Comparison of ENCODE assay signal across 1 cellular context in the genomic region with DNA sequence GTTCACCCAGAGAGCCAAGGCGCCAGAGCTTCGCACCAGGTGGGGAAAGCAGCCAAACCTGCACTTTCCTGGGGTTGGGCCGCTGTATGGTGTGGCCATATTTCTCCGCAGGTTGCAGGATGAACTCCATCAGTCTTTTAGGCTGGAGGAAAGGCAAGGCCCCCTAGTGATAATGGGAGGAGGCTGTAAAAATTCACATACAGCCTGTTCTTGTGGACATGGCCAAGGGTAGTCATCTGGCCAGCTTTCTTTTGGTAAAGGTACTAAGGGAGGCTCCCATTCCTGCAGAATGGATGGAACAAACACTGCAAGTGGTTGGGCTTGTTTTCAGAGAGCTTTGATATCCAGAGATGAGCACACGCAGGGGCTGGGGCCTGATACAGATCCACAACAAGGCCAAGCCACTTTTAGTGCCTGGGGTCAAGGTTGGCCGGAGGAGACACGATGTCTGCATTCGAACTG.
TF ChIP-seq lines count a peak whose summit lies in the region.

No MANE protein-coding gene starts in this region.

TF ChIP-seq in HepG2, 621 proteins besides CTCF, POLR2A, EP300 and RAD21 (continued from another document and continues in another):
- TF ChIP-seq, protein P1, sequence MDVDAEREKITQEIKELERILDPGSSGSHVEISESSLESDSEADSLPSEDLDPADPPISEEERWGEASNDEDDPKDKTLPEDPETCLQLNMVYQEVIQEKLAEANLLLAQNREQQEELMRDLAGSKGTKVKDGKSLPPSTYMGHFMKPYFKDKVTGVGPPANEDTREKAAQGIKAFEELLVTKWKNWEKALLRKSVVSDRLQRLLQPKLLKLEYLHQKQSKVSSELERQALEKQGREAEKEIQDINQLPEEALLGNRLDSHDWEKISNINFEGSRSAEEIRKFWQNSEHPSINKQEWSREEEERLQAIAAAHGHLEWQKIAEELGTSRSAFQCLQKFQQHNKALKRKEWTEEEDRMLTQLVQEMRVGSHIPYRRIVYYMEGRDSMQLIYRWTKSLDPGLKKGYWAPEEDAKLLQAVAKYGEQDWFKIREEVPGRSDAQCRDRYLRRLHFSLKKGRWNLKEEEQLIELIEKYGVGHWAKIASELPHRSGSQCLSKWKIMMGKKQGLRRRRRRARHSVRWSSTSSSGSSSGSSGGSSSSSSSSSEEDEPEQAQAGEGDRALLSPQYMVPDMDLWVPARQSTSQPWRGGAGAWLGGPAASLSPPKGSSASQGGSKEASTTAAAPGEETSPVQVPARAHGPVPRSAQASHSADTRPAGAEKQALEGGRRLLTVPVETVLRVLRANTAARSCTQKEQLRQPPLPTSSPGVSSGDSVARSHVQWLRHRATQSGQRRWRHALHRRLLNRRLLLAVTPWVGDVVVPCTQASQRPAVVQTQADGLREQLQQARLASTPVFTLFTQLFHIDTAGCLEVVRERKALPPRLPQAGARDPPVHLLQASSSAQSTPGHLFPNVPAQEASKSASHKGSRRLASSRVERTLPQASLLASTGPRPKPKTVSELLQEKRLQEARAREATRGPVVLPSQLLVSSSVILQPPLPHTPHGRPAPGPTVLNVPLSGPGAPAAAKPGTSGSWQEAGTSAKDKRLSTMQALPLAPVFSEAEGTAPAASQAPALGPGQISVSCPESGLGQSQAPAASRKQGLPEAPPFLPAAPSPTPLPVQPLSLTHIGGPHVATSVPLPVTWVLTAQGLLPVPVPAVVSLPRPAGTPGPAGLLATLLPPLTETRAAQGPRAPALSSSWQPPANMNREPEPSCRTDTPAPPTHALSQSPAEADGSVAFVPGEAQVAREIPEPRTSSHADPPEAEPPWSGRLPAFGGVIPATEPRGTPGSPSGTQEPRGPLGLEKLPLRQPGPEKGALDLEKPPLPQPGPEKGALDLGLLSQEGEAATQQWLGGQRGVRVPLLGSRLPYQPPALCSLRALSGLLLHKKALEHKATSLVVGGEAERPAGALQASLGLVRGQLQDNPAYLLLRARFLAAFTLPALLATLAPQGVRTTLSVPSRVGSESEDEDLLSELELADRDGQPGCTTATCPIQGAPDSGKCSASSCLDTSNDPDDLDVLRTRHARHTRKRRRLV (CRISPR knock-in tag; IDR thresholded peaks at IDR 0.05): no peak
- no peak for TF ChIP-seq ZNF264 (CRISPR knock-in tag; IDR thresholded peaks at IDR 0.05)
- TF ChIP-seq KAT7 (CRISPR knock-in tag; IDR thresholded peaks at IDR 0.05; ENCODE audit: borderline replicate concordance): no peak
- TF ChIP-seq ZNF232 (CRISPR knock-in tag; IDR thresholded peaks at IDR 0.05; ENCODE audit: borderline replicate concordance): no peak
- no peak for TF ChIP-seq NFATC3 (CRISPR knock-in tag; IDR thresholded peaks at IDR 0.05)
- TF ChIP-seq EZH2 (conservative IDR thresholded peaks at IDR 0.05; ENCODE audit: low read depth, low read length): no peak
- TF ChIP-seq MAFF (IDR thresholded peaks at IDR 0.05; ENCODE audit: low read depth, low read length): no peak
- TF ChIP-seq SNRNP70 (IDR thresholded peaks at IDR 0.05; ENCODE audit: low read depth, low read length): no peak
- no peak for TF ChIP-seq ATRX (CRISPR knock-in tag; IDR thresholded peaks at IDR 0.05; ENCODE audit: borderline replicate concordance)
- TF ChIP-seq, protein P2, sequence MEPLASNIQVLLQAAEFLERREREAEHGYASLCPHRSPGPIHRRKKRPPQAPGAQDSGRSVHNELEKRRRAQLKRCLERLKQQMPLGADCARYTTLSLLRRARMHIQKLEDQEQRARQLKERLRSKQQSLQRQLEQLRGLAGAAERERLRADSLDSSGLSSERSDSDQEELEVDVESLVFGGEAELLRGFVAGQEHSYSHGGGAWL (CRISPR knock-in tag; IDR thresholded peaks at IDR 0.05): no peak
- no peak for TF ChIP-seq MYC (CRISPR knock-in tag; IDR thresholded peaks at IDR 0.05; ENCODE audit: borderline replicate concordance)
- TF ChIP-seq, protein P3, sequence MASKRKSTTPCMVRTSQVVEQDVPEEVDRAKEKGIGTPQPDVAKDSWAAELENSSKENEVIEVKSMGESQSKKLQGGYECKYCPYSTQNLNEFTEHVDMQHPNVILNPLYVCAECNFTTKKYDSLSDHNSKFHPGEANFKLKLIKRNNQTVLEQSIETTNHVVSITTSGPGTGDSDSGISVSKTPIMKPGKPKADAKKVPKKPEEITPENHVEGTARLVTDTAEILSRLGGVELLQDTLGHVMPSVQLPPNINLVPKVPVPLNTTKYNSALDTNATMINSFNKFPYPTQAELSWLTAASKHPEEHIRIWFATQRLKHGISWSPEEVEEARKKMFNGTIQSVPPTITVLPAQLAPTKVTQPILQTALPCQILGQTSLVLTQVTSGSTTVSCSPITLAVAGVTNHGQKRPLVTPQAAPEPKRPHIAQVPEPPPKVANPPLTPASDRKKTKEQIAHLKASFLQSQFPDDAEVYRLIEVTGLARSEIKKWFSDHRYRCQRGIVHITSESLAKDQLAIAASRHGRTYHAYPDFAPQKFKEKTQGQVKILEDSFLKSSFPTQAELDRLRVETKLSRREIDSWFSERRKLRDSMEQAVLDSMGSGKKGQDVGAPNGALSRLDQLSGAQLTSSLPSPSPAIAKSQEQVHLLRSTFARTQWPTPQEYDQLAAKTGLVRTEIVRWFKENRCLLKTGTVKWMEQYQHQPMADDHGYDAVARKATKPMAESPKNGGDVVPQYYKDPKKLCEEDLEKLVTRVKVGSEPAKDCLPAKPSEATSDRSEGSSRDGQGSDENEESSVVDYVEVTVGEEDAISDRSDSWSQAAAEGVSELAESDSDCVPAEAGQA (IDR thresholded peaks at IDR 0.05; ENCODE audit: low read depth): no peak
- TF ChIP-seq, protein P3 (CRISPR knock-in tag; IDR thresholded peaks at IDR 0.05; ENCODE audit: borderline replicate concordance): no peak
- no peak for TF ChIP-seq MXD4 (CRISPR knock-in tag; IDR thresholded peaks at IDR 0.05)
- TF ChIP-seq, protein P4, sequence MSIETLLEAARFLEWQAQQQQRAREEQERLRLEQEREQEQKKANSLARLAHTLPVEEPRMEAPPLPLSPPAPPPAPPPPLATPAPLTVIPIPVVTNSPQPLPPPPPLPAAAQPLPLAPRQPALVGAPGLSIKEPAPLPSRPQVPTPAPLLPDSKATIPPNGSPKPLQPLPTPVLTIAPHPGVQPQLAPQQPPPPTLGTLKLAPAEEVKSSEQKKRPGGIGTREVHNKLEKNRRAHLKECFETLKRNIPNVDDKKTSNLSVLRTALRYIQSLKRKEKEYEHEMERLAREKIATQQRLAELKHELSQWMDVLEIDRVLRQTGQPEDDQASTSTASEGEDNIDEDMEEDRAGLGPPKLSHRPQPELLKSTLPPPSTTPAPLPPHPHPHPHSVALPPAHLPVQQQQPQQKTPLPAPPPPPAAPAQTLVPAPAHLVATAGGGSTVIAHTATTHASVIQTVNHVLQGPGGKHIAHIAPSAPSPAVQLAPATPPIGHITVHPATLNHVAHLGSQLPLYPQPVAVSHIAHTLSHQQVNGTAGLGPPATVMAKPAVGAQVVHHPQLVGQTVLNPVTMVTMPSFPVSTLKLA (IDR thresholded peaks at IDR 0.05): no peak
- no peak for TF ChIP-seq ZNF550 (CRISPR knock-in tag; IDR thresholded peaks at IDR 0.05; ENCODE audit: borderline replicate concordance)
- TF ChIP-seq ZSCAN12 (CRISPR knock-in tag; IDR thresholded peaks at IDR 0.05): no peak
- TF ChIP-seq NCOA1 (CRISPR knock-in tag; IDR thresholded peaks at IDR 0.05): no peak
- TF ChIP-seq AGO2 (optimal IDR thresholded peaks at IDR 0.05; ENCODE audit: low read depth, low read length): peak; percentile 5
- TF ChIP-seq ZNF530 (CRISPR knock-in tag; IDR thresholded peaks at IDR 0.05; ENCODE audit: low read depth): no peak
- TF ChIP-seq ZNF446 (CRISPR knock-in tag; IDR thresholded peaks at IDR 0.05): no peak
- TF ChIP-seq, protein P5, sequence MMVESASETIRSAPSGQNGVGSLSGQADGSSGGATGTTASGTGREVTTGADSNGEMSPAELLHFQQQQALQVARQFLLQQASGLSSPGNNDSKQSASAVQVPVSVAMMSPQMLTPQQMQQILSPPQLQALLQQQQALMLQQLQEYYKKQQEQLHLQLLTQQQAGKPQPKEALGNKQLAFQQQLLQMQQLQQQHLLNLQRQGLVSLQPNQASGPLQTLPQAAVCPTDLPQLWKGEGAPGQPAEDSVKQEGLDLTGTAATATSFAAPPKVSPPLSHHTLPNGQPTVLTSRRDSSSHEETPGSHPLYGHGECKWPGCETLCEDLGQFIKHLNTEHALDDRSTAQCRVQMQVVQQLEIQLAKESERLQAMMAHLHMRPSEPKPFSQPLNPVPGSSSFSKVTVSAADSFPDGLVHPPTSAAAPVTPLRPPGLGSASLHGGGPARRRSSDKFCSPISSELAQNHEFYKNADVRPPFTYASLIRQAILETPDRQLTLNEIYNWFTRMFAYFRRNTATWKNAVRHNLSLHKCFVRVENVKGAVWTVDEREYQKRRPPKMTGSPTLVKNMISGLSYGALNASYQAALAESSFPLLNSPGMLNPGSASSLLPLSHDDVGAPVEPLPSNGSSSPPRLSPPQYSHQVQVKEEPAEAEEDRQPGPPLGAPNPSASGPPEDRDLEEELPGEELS (CRISPR knock-in tag; IDR thresholded peaks at IDR 0.05): peak; percentile 54; the same call in 1 of the 2 replicates
- no peak for TF ChIP-seq ZNF274 (CRISPR knock-in tag; IDR thresholded peaks at IDR 0.05)
- TF ChIP-seq ZNF790 (CRISPR knock-in tag; IDR thresholded peaks at IDR 0.05; ENCODE audit: borderline replicate concordance): no peak
- TF ChIP-seq ZNF333 (CRISPR knock-in tag; IDR thresholded peaks at IDR 0.05; ENCODE audit: borderline replicate concordance): no peak
- no peak for TF ChIP-seq SP1 (IDR thresholded peaks at IDR 0.05)
- TF ChIP-seq SP1 (CRISPR knock-in tag; IDR thresholded peaks at IDR 0.05): no peak
- TF ChIP-seq TP53 (CRISPR knock-in tag; conservative IDR thresholded peaks at IDR 0.05): 0 out of 2 replicates have a peak, but pooled peaks have one; percentile 26
- no peak for TF ChIP-seq BORCS8-MEF2B (CRISPR knock-in tag; IDR thresholded peaks at IDR 0.05)
- no peak for TF ChIP-seq ELF1 (CRISPR knock-in tag; IDR thresholded peaks at IDR 0.05)
- no peak for TF ChIP-seq ZBTB21 (CRISPR knock-in tag; IDR thresholded peaks at IDR 0.05)
- TF ChIP-seq MATR3 (CRISPR knock-in tag; IDR thresholded peaks at IDR 0.05): no peak
- no peak for TF ChIP-seq ATM (IDR thresholded peaks at IDR 0.05; ENCODE audit: borderline replicate concordance)
- no peak for TF ChIP-seq ZNF367 (CRISPR knock-in tag; IDR thresholded peaks at IDR 0.05; ENCODE audit: borderline replicate concordance)
- TF ChIP-seq WIZ (CRISPR knock-in tag; IDR thresholded peaks at IDR 0.05): no peak
- TF ChIP-seq HDAC2 (CRISPR knock-in tag; IDR thresholded peaks at IDR 0.05): peak; percentile 35; the same call in 1 of the 2 replicates
- TF ChIP-seq GATA4 (IDR thresholded peaks at IDR 0.05; ENCODE audit: borderline replicate concordance, low read depth): no peak
- no peak for TF ChIP-seq ZNF501 (CRISPR knock-in tag; IDR thresholded peaks at IDR 0.05)
- TF ChIP-seq ZNF207 (IDR thresholded peaks at IDR 0.05; ENCODE audit: borderline replicate concordance): no peak
- no peak for TF ChIP-seq SIN3A (IDR thresholded peaks at IDR 0.05; ENCODE audit: borderline replicate concordance, low read depth, low read length)
- TF ChIP-seq ZNF7 (CRISPR knock-in tag; IDR thresholded peaks at IDR 0.05): 0 out of 2 replicates have a peak, but pooled peaks have one; percentile 8
- no peak for TF ChIP-seq KLF16 (CRISPR knock-in tag; IDR thresholded peaks at IDR 0.05)
- TF ChIP-seq, protein P6, sequence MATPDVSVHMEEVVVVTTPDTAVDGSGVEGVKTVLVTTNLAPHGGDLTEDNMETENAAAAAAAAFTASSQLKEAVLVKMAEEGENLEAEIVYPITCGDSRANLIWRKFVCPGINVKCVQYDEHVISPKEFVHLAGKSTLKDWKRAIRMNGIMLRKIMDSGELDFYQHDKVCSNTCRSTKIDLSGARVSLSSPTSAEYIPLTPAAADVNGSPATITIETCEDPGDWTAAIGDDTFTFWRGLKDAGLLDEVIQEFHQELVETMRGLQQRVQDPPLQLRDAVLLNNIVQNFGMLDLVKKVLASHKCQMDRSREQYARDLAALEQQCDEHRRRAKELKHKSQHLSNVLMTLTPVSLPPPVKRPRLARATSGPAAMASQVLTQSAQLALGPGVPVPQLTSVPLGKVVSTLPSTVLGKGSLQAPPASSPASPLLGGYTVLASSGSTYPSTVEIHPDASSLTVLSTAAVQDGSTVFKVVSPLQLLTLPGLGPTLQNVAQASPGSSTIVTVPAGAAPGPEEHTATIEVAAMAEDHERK (CRISPR knock-in tag; IDR thresholded peaks at IDR 0.05; ENCODE audit: low read depth): no peak
- no peak for TF ChIP-seq ZNF761 (CRISPR knock-in tag; conservative IDR thresholded peaks at IDR 0.05)
- TF ChIP-seq ZNF703 (CRISPR knock-in tag; IDR thresholded peaks at IDR 0.05; ENCODE audit: borderline replicate concordance): no peak
- no peak for TF ChIP-seq SP4 (CRISPR knock-in tag; IDR thresholded peaks at IDR 0.05)
- no peak for TF ChIP-seq SPEN (CRISPR knock-in tag; IDR thresholded peaks at IDR 0.05; ENCODE audit: low read depth)
- no peak for TF ChIP-seq ZFAT (CRISPR knock-in tag; conservative IDR thresholded peaks at IDR 0.05)
- no peak for TF ChIP-seq IRF2 (CRISPR knock-in tag; IDR thresholded peaks at IDR 0.05)
- TF ChIP-seq, protein P7, sequence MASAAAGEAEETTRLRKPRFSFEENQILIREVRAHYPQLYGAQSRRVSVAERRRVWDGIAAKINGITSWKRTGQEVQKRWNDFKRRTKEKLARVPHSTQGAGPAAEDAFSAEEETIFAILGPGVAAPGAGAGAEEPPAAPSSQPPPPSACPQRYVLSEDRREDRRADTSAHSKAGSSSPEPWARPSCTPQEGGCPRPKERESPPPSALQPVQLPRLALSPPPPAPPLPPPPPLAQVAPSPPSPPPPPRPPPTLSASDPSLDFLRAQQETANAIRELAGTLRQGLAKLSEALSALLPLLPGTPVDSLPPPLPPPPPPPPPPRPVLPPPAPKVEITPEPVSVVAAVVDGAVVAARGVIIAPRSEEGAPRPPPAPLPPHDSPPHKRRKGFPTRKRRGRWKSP (CRISPR knock-in tag; IDR thresholded peaks at IDR 0.05): no peak
- no peak for TF ChIP-seq HNRNPK (IDR thresholded peaks at IDR 0.05; ENCODE audit: low read depth, low read length, poor library complexity, severe bottlenecking)
- TF ChIP-seq ZNF569 (CRISPR knock-in tag; IDR thresholded peaks at IDR 0.05; ENCODE audit: borderline replicate concordance): no peak
- TF ChIP-seq POLR2AphosphoS2 (IDR thresholded peaks at IDR 0.05; ENCODE audit: low read depth, low read length): no peak
- TF ChIP-seq ZNF224 (CRISPR knock-in tag; IDR thresholded peaks at IDR 0.05): no peak
